11 cellular contexts compared by ENCODE assay signal in genomic region chr6:150293423-150294280, GRCh38.
A peak's percentile ranks its signal among the peaks of the same experiment; 100 is the strongest.
DNase-seq lines count a peak whose midpoint lies in the region; ATAC-seq, FAIRE-seq and TF ChIP-seq lines count a peak whose summit lies in the region.
"Had no signal": no experiment of that assay in that cellular context is flagged by ENCODE, and none has a peak within 500 bp of the region (broad histone marks: within the 10 kb centered on the region; RNA-seq: fewer than 3 reads in every experiment).

No MANE protein-coding gene starts in this region.

- H3K27ac ChIP-seq in hepatocyte, result peak overlapping the region; percentile 67
- H3K27ac ChIP-seq in CD8-positive, alpha-beta T cell (ENCODE audit: low read depth, low read length), result no peak overlapping the region

- POLR2A ChIA-PET in CD8-positive, alpha-beta T cell (lab: Charles Lee), result no interaction called here

- H3K36me3 Mint-ChIP-seq in CD8-positive, alpha-beta T cell, result no peaks in the 10 kb centered on the region

- H3K9me2 ChIP-seq in hepatocyte (replicated peaks; ENCODE audit: insufficient read depth), result no peaks in the 10 kb centered on the region

- H3K27ac Mint-ChIP-seq in CD8-positive, alpha-beta T cell, result no peak overlapping the region
- H3K27ac Mint-ChIP-seq: CD4-positive, alpha-beta T cell had no signal

- WGBS in hepatocyte (ENCODE audit: low lambda C conversion rate, missing lambda C conversion rate), result 45% methylated on average over 2 of the region's 2 CpGs

- no peak overlapping the region for H3K4me3 Mint-ChIP-seq in CD8-positive, alpha-beta T cell
- H3K4me3 Mint-ChIP-seq: CD4-positive, alpha-beta T cell had no signal

- H3K4me2 ChIP-seq in hepatocyte, result no peak overlapping the region

- H3K4me1 ChIP-seq in adipocyte (ENCODE audit: control insufficient read depth, insufficient read depth, low read length) (peaks cover 19% of the 10 kb centered on the region), hepatocyte (ENCODE audit: insufficient read depth) (no peaks in the 10 kb centered on the region)
- H3K4me1 ChIP-seq in CD8-positive, alpha-beta T cell (ENCODE audit: insufficient read depth, low read length), result no peaks in the 10 kb centered on the region

- CTCF ChIA-PET in CD8-positive, alpha-beta T cell (lab: Charles Lee), result no interaction called here

- H3K4me3 ChIP-seq in adipocyte (ENCODE audit: low read length), result no peak overlapping the region
- no peak overlapping the region for H3K4me3 ChIP-seq in hepatocyte
- no peak overlapping the region for H3K4me3 ChIP-seq in CD8-positive, alpha-beta T cell (ENCODE audit: low read depth, low read length)

- H4K20me1 ChIP-seq in hepatocyte (ENCODE audit: insufficient read depth, poor library complexity, severe bottlenecking), result no peaks in the 10 kb centered on the region

- FAIRE-seq in HTR-8/SVneo (lab: Jason Lieb, UNC), result no peak
- FAIRE-seq: islet of Langerhans had no signal

- peak overlapping the region; percentile 21 for H3K9ac ChIP-seq in adipocyte (ENCODE audit: low read length)

- TF ChIP-seq CTCF in hepatocyte (IDR thresholded peaks at IDR 0.05; ENCODE audit: poor library complexity), result no peak
- no peak for TF ChIP-seq CTCF in CD8-positive, alpha-beta T cell (IDR thresholded peaks at IDR 0.05)

- H2AFZ ChIP-seq in hepatocyte, result no peak overlapping the region

- peaks cover 9% of the 10 kb centered on the region for H3K27me3 Mint-ChIP-seq in CD8-positive, alpha-beta T cell (ENCODE audit: low read depth)

- H3K36me3 ChIP-seq in adipocyte (ENCODE audit: control insufficient read depth, insufficient read depth, low read length, severe bottlenecking), result no peaks in the 10 kb centered on the region
- no peaks in the 10 kb centered on the region for H3K36me3 ChIP-seq in hepatocyte (replicated peaks; ENCODE audit: insufficient read depth, low read depth)
- H3K36me3 ChIP-seq in CD8-positive, alpha-beta T cell (ENCODE audit: insufficient read depth, low read length), result no peaks in the 10 kb centered on the region

- no peaks in the 10 kb centered on the region for H3K4me1 Mint-ChIP-seq in CD8-positive, alpha-beta T cell (ENCODE audit: low read depth)

- ATAC-seq in HG02610 (IDR thresholded peaks at IDR 0.05; ENCODE audit: unreplicated experiment) (no peak), GM21723 (IDR thresholded peaks at IDR 0.05; ENCODE audit: unreplicated experiment) (no peak), GM19351 (IDR thresholded peaks at IDR 0.05; ENCODE audit: unreplicated experiment) (no peak)
- ATAC-seq in CD8-positive, alpha-beta T cell, result no peak

- H3K9me3 Mint-ChIP-seq in CD8-positive, alpha-beta T cell, result peaks cover 11% of the 10 kb centered on the region

- intact Hi-C loops in CD8-positive, alpha-beta T cell (cut with DNase I, micrococcal nuclease), result no loop called here

- DNase-seq in AG08395 (ENCODE audit: low spot score) (peak; percentile 67), HTR-8/SVneo (ENCODE audit: insufficient read length, low spot score) (peak; percentile 18), adipocyte (ENCODE audit: low read depth) (peak; percentile 58), hepatocyte (ENCODE audit: low spot score) (peak; percentile 44)
- DNase-seq in CD8-positive, alpha-beta T cell, result no peak
- DNase-seq: CD4-positive, alpha-beta T cell; NCI-H2029 treated with DMSO at 0.1 percent for 48 hours had no signal

- H3K9me3 ChIP-seq in adipocyte (ENCODE audit: control insufficient read depth, low read length) (peaks cover 13% of the 10 kb centered on the region), hepatocyte (ENCODE audit: low read depth) (no peaks in the 10 kb centered on the region)
- no peaks in the 10 kb centered on the region for H3K9me3 ChIP-seq in CD8-positive, alpha-beta T cell (ENCODE audit: low read length)

- H3K27me3 ChIP-seq in adipocyte (replicated peaks; ENCODE audit: control insufficient read depth, insufficient read depth, low read length) (no peaks in the 10 kb centered on the region), hepatocyte (no peaks in the 10 kb centered on the region)
- no peaks in the 10 kb centered on the region for H3K27me3 ChIP-seq in CD8-positive, alpha-beta T cell (ENCODE audit: insufficient read depth, low read length)

- no peaks in the 10 kb centered on the region for H3K79me2 ChIP-seq in hepatocyte

Comparison
In these comparisons a context has a peak if more than half of its experiments do, and no peak if none do; other contexts are left out.
1. DNase-seq: peak in AG08395 (single experiment), HTR-8/SVneo (single experiment), adipocyte (single experiment) and hepatocyte (single experiment); none in CD8-positive, alpha-beta T cell (0 of 7).